In genomic region chr14:89617471-89618291, GRCh38 we compare ENCODE assay signal across 8 cellular contexts.
A peak's percentile ranks its signal among the peaks of the same experiment; 100 is the strongest.
DNase-seq lines count a peak whose midpoint lies in the region; ATAC-seq and TF ChIP-seq lines count a peak whose summit lies in the region.

No MANE protein-coding gene starts in this region.

- H3K4me3 ChIP-seq in DND-41 (ENCODE audit: low read depth in 1 of 2, low read length in 2 of 2): peak overlapping the region; percentile 54 to 66
- peak overlapping the region; percentile 81 for H3K4me3 ChIP-seq in fibroblast of pulmonary artery (replicated peaks; ENCODE audit: low read depth, low read length)
- H3K4me3 ChIP-seq in vagina: peak overlapping the region; percentile 52 to 84

- no peaks in the 10 kb centered on the region for H3K9me3 Mint-ChIP-seq in activated T-cell treated with anti-CD3 and anti-CD28 coated beads, Interleukin-2, amount 50 U/mL, for 4 hours
- no peaks in the 10 kb centered on the region for H3K9me3 Mint-ChIP-seq in naive B cell

- no peaks in the 10 kb centered on the region for H3K27me3 Mint-ChIP-seq in activated T-cell treated with anti-CD3 and anti-CD28 coated beads, Interleukin-2, amount 50 U/mL, for 4 hours (ENCODE audit: low read depth)
- no peaks in the 10 kb centered on the region for H3K27me3 Mint-ChIP-seq in naive B cell

- no peaks in the 10 kb centered on the region for H3K36me3 ChIP-seq in DND-41 (ENCODE audit: insufficient read depth, low read length)
- no peaks in the 10 kb centered on the region for H3K36me3 ChIP-seq in vagina

- intact Hi-C loops in vagina (cut with DNase I): no loop called here

- peak overlapping the region; percentile 99 for H2AFZ ChIP-seq in DND-41 (ENCODE audit: low read depth, low read length)

- H3K4me2 ChIP-seq in DND-41 (ENCODE audit: insufficient read depth, low read length): peak overlapping the region; percentile 97

- no peak for TF ChIP-seq CTCF in DND-41 (IDR thresholded peaks at IDR 0.05; ENCODE audit: borderline replicate concordance, extremely low read depth, low read length, poor library complexity, severe bottlenecking)
- TF ChIP-seq CTCF in fibroblast of pulmonary artery (IDR thresholded peaks at IDR 0.05; ENCODE audit: low read length, missing control alignments): no peak
- no peak for TF ChIP-seq CTCF in vagina (IDR thresholded peaks at IDR 0.05)

- no peaks in the 10 kb centered on the region for H3K9me3 ChIP-seq in DND-41 (ENCODE audit: insufficient read depth, low read length, severe bottlenecking)
- no peaks in the 10 kb centered on the region for H3K9me3 ChIP-seq in vagina

- peak overlapping the region; percentile 78 to 95 (median 90) for H3K27ac Mint-ChIP-seq in naive B cell

- H3K36me3 Mint-ChIP-seq in activated T-cell treated with anti-CD3 and anti-CD28 coated beads, Interleukin-2, amount 50 U/mL, for 4 hours (ENCODE audit: insufficient read depth): peaks cover 4% of the 10 kb centered on the region
- H3K36me3 Mint-ChIP-seq in naive B cell: no peaks in the 10 kb centered on the region

- DNase-seq in DND-41 (peak; percentile 41), NCI-H2107 (lab: John Stamatoyannopoulos, UW) (peak; percentile 18), fibroblast of pulmonary artery (ENCODE audit: low read depth) (peak; percentile 60), naive B cell (no peak), vagina (ENCODE audit: extremely low spot score in 2 of 2) (no peak)
- DNase-seq in activated T-cell treated with anti-CD3 and anti-CD28 coated beads, Interleukin-2, amount 50 U/mL, for 4 hours: peak; percentile 21

- no peaks in the 10 kb centered on the region for H3K27me3 ChIP-seq in DND-41 (ENCODE audit: insufficient read depth, low read length, poor library complexity)
- no peaks in the 10 kb centered on the region for H3K27me3 ChIP-seq in vagina

- H3K27ac ChIP-seq in DND-41 (ENCODE audit: low read length): peak overlapping the region; percentile 73
- peak overlapping the region; percentile 53 for H3K27ac ChIP-seq in vagina

- peak overlapping the region; percentile 65 for H3K9ac ChIP-seq in DND-41 (ENCODE audit: low read depth, low read length)

- ATAC-seq in DND-41 (ENCODE audit: insufficient read depth, low read depth) (peak; percentile 52), GM21390 (IDR thresholded peaks at IDR 0.05; ENCODE audit: unreplicated experiment) (peak; percentile 18), naive B cell (ENCODE audit: low read depth in 2 of 2) (peak in 1 of 2 donors; percentile 17), GM19455 (IDR thresholded peaks at IDR 0.05; ENCODE audit: unreplicated experiment) (no peak)
- no peak for ATAC-seq in activated T-cell treated with anti-CD3 and anti-CD28 coated beads, Interleukin-2, amount 50 U/mL, for 4 hours

- H3K79me2 ChIP-seq in DND-41 (ENCODE audit: insufficient read depth, low read length): peaks cover 55% of the 10 kb centered on the region

- H3K4me1 Mint-ChIP-seq in activated T-cell treated with anti-CD3 and anti-CD28 coated beads, Interleukin-2, amount 50 U/mL, for 4 hours (ENCODE audit: low read depth): peaks cover 79% of the 10 kb centered on the region
- H3K4me1 Mint-ChIP-seq in naive B cell: peaks cover 54 to 81% (median 60%) of the 10 kb centered on the region in 3 donors

- H3K4me1 ChIP-seq in DND-41 (ENCODE audit: insufficient read depth, low read length): peaks cover 53% of the 10 kb centered on the region
- peaks cover 31% of the 10 kb centered on the region for H3K4me1 ChIP-seq in vagina

- no peaks in the 10 kb centered on the region for H4K20me1 ChIP-seq in DND-41 (ENCODE audit: insufficient read depth, low read length)

- H3K4me3 Mint-ChIP-seq in activated T-cell treated with anti-CD3 and anti-CD28 coated beads, Interleukin-2, amount 50 U/mL, for 4 hours: peak overlapping the region; percentile 85
- peak overlapping the region; percentile 87 to 96 (median 94) for H3K4me3 Mint-ChIP-seq in naive B cell

- TF ChIP-seq POLR2A in vagina (IDR thresholded peaks at IDR 0.05): no peak

Comparison
In these comparisons a context has a peak if more than half of its experiments do, and no peak if none do; other contexts are left out.
1. ATAC-seq: peak in DND-41 (single experiment) and GM21390 (single experiment); none in activated T-cell treated with anti-CD3 and anti-CD28 coated beads, Interleukin-2, amount 50 U/mL, for 4 hours (0 of 2) and GM19455 (single experiment).
2. DNase-seq: peak in DND-41 (single experiment), NCI-H2107 (single experiment), activated T-cell treated with anti-CD3 and anti-CD28 coated beads, Interleukin-2, amount 50 U/mL, for 4 hours (single experiment) and fibroblast of pulmonary artery (single experiment); none in naive B cell (single experiment) and vagina (0 of 2).
3. Peak in every context shown above with its lines, with median percentiles within 50 percentile points of each other: H3K4me3 ChIP-seq.